In the genomic region with DNA sequence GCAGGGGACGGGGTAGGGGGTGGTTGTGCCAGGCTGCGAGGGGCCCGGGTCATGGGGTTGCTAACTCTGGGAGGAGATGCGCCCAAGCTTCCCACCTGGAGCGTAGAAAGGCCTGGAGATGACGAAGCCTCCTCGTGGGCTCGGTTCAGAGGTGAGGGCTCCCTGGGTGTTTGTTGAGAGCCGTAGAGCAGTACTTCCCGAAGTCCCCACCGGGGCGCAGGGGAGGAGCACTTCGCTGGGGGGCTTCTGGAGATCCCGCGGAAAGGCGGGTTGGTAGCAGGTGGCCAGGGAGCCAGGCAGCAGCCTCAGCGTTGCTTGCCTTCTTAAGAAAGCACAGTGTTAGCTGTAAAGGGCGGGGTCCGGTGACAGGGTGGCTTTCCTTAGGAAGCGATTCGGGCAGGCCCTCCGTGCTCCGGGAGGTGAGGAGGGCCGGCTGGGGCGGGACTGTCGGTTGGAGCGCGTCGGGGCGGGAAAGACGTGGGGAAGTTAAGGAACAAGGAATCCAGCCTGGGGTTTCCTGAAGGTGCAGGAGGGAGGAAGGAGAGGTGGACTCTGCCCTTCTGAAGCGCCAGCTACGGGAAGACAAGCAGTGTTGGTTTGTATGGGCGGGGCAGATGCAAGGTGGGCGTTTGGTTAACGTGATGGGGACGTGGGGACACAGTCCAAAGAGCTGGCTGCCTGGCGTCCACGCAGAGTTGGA, we compare ENCODE assay signal across 8 cellular contexts. TPM values are rescaled to one million over a fixed set of nuclear protein-coding genes. Genes with fewer than 3 reads are reported as not detected.
DNase-seq lines count a peak whose midpoint lies in the region; ATAC-seq and TF ChIP-seq lines count a peak whose summit lies in the region.

No MANE protein-coding gene starts in this region.

- 2 to 4% methylated on average over 34 to 36 of the region's 39 CpGs for WGBS in thyroid gland, 2 donors

- H3K4me1 ChIP-seq in HEK293 (ENCODE audit: control insufficient read depth, insufficient read depth, low read length) (peaks cover 37% of the 10 kb centered on the region), osteoblast (ENCODE audit: insufficient read depth, low read length) (no peaks in the 10 kb centered on the region), thyroid gland (peaks cover 5 to 27% of the 10 kb centered on the region in 2 donors)

- H3K9me3 ChIP-seq in HEK293 (ENCODE audit: control insufficient read depth, insufficient read depth, low read depth, low read length) (no peaks in the 10 kb centered on the region; the same call in 1 of the 2 replicates), osteoblast (ENCODE audit: low read depth, low read length) (no peaks in the 10 kb centered on the region), thyroid gland (no peaks in the 10 kb centered on the region)

- intact Hi-C loops in thyroid gland (cut with DNase I), result no loop called here

- no peak for TF ChIP-seq CTCF in HEK293 (tag by site-specific recombination; IDR thresholded peaks at IDR 0.05)
- TF ChIP-seq CTCF in coronary artery (IDR thresholded peaks at IDR 0.05), result no peak
- no peak for TF ChIP-seq CTCF in osteoblast (IDR thresholded peaks at IDR 0.05; ENCODE audit: extremely low read depth, low read depth, low read length)
- TF ChIP-seq CTCF in thyroid gland (IDR thresholded peaks at IDR 0.05), result no peak

- CTCF ChIA-PET in HEK293 (lab: Yijun Ruan, JAX), result interaction anchor here (0.6 to 4.2 kb wide), 34 partner anchors 9 to 907 kb away, joined by 3 to 38 read pairs (median 4); no protein-coding TSS in a partner anchor

- H3K36me3 ChIP-seq in HEK293 (ENCODE audit: control insufficient read depth in 2 of 2, insufficient read depth in 1 of 2, low read length in 2 of 2) (no peaks in the 10 kb centered on the region), osteoblast (ENCODE audit: insufficient read depth, low read length) (no peaks in the 10 kb centered on the region), thyroid gland (no peaks in the 10 kb centered on the region)

- TF ChIP-seq POLR2A in thyroid gland (IDR thresholded peaks at IDR 0.05), result no peak

- DNase-seq in D341Med (ENCODE audit: low spot score) (peak; percentile 49), coronary artery (ENCODE audit: low spot score) (no peak), osteoblast (ENCODE audit: insufficient read length, low spot score, missing footprints) (peak; percentile 95), thyroid gland (no peak), 8988T (no peak), MV-4-11 (lab: John Stamatoyannopoulos, UW) (no peak)

- no peak overlapping the region for H2AFZ ChIP-seq in osteoblast (ENCODE audit: low read length)

- H3K4me3 ChIP-seq in HEK293 (ENCODE audit: low read depth, low read length) (peak overlapping the region; percentile 39), coronary artery (peak overlapping the region; percentile 62), osteoblast (ENCODE audit: insufficient read depth, low read length) (no peak overlapping the region), thyroid gland (replicated peaks in 1 of 3) (no peak overlapping the region)

- POLR2A ChIA-PET in HEK293 (lab: Yijun Ruan, JAX), result interaction anchor here (1.2 to 1.7 kb wide), 6 partner anchors 8 to 77 kb away, joined by 3 to 15 read pairs (median 4); a partner anchor contains a TSS

- H3K27ac ChIP-seq in HEK293 (ENCODE audit: extremely low read depth, low read depth, low read length) (0 out of 2 replicates have a peak overlapping the region, but pooled peaks have one; percentile 24), coronary artery (no peak overlapping the region), osteoblast (ENCODE audit: low read depth, low read length) (no peak overlapping the region), thyroid gland (no peak overlapping the region)

- peaks cover 43% of the 10 kb centered on the region for H3K27me3 ChIP-seq in osteoblast (ENCODE audit: insufficient read depth, low read length)
- H3K27me3 ChIP-seq in thyroid gland, result peaks cover 23% of the 10 kb centered on the region

- H3K4me2 ChIP-seq in osteoblast (ENCODE audit: insufficient read depth, low read length), result no peak overlapping the region

- H3K79me2 ChIP-seq in osteoblast (ENCODE audit: insufficient read depth, low read length), result no peaks in the 10 kb centered on the region

- no peak for ATAC-seq in HG02610 (IDR thresholded peaks at IDR 0.05; ENCODE audit: unreplicated experiment)

- H4K20me1 ChIP-seq in osteoblast (ENCODE audit: insufficient read depth, low read length), result no peaks in the 10 kb centered on the region

TF ChIP-seq in HEK293, 187 proteins besides CTCF, POLR2A, EP300 and RAD21:
- peak; percentile 15; the same call in 1 of the 2 replicates for TF ChIP-seq KLF7 (tag by site-specific recombination; IDR thresholded peaks at IDR 0.05; ENCODE audit: borderline replicate concordance)
- TF ChIP-seq, protein P1, sequence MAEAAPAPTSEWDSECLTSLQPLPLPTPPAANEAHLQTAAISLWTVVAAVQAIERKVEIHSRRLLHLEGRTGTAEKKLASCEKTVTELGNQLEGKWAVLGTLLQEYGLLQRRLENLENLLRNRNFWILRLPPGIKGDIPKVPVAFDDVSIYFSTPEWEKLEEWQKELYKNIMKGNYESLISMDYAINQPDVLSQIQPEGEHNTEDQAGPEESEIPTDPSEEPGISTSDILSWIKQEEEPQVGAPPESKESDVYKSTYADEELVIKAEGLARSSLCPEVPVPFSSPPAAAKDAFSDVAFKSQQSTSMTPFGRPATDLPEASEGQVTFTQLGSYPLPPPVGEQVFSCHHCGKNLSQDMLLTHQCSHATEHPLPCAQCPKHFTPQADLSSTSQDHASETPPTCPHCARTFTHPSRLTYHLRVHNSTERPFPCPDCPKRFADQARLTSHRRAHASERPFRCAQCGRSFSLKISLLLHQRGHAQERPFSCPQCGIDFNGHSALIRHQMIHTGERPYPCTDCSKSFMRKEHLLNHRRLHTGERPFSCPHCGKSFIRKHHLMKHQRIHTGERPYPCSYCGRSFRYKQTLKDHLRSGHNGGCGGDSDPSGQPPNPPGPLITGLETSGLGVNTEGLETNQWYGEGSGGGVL (tag by site-specific recombination; IDR thresholded peaks at IDR 0.05), result 0 out of 2 replicates have a peak, but pooled peaks have one; percentile 3
- peak; percentile 52 for TF ChIP-seq ZFHX2 (tag by site-specific recombination; conservative IDR thresholded peaks at IDR 0.05)
- TF ChIP-seq EGR2 (tag by site-specific recombination; IDR thresholded peaks at IDR 0.05; ENCODE audit: low read depth), result 0 out of 2 replicates have a peak, but pooled peaks have one; percentile 14
- TF ChIP-seq SP2 (tag by site-specific recombination; IDR thresholded peaks at IDR 0.05), result 0 out of 2 replicates have a peak, but pooled peaks have one; percentile 9
- TF ChIP-seq ZNF354C (tag by site-specific recombination; IDR thresholded peaks at IDR 0.05; ENCODE audit: borderline replicate concordance, low read depth), result no peak
- no peak for TF ChIP-seq ZNF391 (tag by site-specific recombination; IDR thresholded peaks at IDR 0.05; ENCODE audit: borderline replicate concordance, low read depth)

RNA-seq across cellular contexts. Expression of a gene that starts 3.3 kb away (rescaled TPM):
- total RNA-seq in osteoblast (not detected in 2 replicates), thyroid gland (not detected)

Comparison
In these comparisons a context has a peak if more than half of its experiments do, and no peak if none do; other contexts are left out.
1. DNase-seq: peak in D341Med (single experiment) and osteoblast (single experiment); none in coronary artery (single experiment), thyroid gland (0 of 2), 8988T (single experiment) and MV-4-11 (single experiment).
2. H3K4me3 ChIP-seq: peak in HEK293 (single experiment) and coronary artery (single experiment); none in osteoblast (single experiment) and thyroid gland (0 of 3).